Comparison of ENCODE assay signal across 8 cellular contexts in genomic region chr6:112372213-112372806, GRCh38. TPM values are rescaled to one million over a fixed set of nuclear protein-coding genes. Genes with fewer than 3 reads are reported as not detected.
A peak's percentile ranks its signal among the peaks of the same experiment; 100 is the strongest.
DNase-seq lines count a peak whose midpoint lies in the region; TF ChIP-seq lines count a peak whose summit lies in the region.

No MANE protein-coding gene starts in this region.

- WGBS in prostate gland: 48% methylated on average over 5 of the region's 5 CpGs

- no peak for TF ChIP-seq POLR2A in prostate gland (IDR thresholded peaks at IDR 0.05)

- TF ChIP-seq CTCF in GM12872 (IDR thresholded peaks at IDR 0.05; ENCODE audit: insufficient read depth, low read depth, low read length) (peak; percentile 37; the same call in 2 of the 3 replicates), nephron progenitor cell (IDR thresholded peaks at IDR 0.05) (peak; percentile 33), prostate gland (IDR thresholded peaks at IDR 0.05) (peak in 2 of 4 experiments; percentile 19 to 26)

- no peaks in the 10 kb centered on the region for H3K27me3 ChIP-seq in prostate gland (replicated peaks; ENCODE audit: insufficient read depth)

- no peaks in the 10 kb centered on the region for H3K4me1 ChIP-seq in prostate gland (replicated peaks)

- H3K4me1 Mint-ChIP-seq in nephron progenitor cell: no peaks in the 10 kb centered on the region

- H3K27ac Mint-ChIP-seq in nephron progenitor cell: no peak overlapping the region

- H3K9me3 Mint-ChIP-seq in nephron progenitor cell: no peaks in the 10 kb centered on the region

- peak; percentile 11 for DNase-seq in NCI-H2029 (lab: John Stamatoyannopoulos, UW)
- peak; percentile 57 for DNase-seq in dermis blood vessel endothelial cell
- DNase-seq in nephron progenitor cell: no peak
- DNase-seq in prostate gland (ENCODE audit: low spot score): no peak
- no peak for DNase-seq in RPMI8226
- no peak for DNase-seq in stimulated activated CD4-positive, alpha-beta T cell treated with anti-CD3 and anti-CD28 coated beads, Interleukin-15, amount 100 ng/mL, for 24 hours
- DNase-seq in NCI-H510A (lab: John Stamatoyannopoulos, UW): no peak

- no peak overlapping the region for H3K4me3 ChIP-seq in prostate gland

- intact Hi-C loops in prostate gland (cut with DNase I): loop anchor here (5.0 kb wide), 1 partner anchor 195 kb away; no protein-coding TSS in a partner anchor

- H3K36me3 ChIP-seq in prostate gland: no peaks in the 10 kb centered on the region

- H3K27me3 Mint-ChIP-seq in nephron progenitor cell (ENCODE audit: low read depth, poor library complexity): no peaks in the 10 kb centered on the region

- no peaks in the 10 kb centered on the region for H3K36me3 Mint-ChIP-seq in nephron progenitor cell (ENCODE audit: low read depth)

- no peak overlapping the region for H3K4me3 Mint-ChIP-seq in nephron progenitor cell

- no peak overlapping the region for H3K27ac ChIP-seq in prostate gland

- no peaks in the 10 kb centered on the region for H3K9me3 ChIP-seq in prostate gland

RNA-seq across cellular contexts. Expression of gene RFPL4B, which starts 25.2 kb away (rescaled TPM):
- under 0.01 TPM in 1 of 2 replicates, not detected in the other for total RNA-seq in dermis blood vessel endothelial cell
- total RNA-seq in prostate gland: 1 to 10 TPM in 1 of 2 donors, not detected in 1; 3.1 TPM

Comparison
In these comparisons a context has a peak if more than half of its experiments do, and no peak if none do; other contexts are left out.
1. DNase-seq: peak in NCI-H2029 (single experiment) and dermis blood vessel endothelial cell (single experiment); none in nephron progenitor cell (single experiment), prostate gland (single experiment), RPMI8226 (single experiment), stimulated activated CD4-positive, alpha-beta T cell treated with anti-CD3 and anti-CD28 coated beads, Interleukin-15, amount 100 ng/mL, for 24 hours (single experiment) and NCI-H510A (single experiment).